ENCODE assay signal across 29 cellular contexts in genomic region chr11:31102875-31103274, GRCh38.
"Had no signal": no experiment of that assay in that cellular context is flagged by ENCODE, and none has a peak within 500 bp of the region (broad histone marks: within the 10 kb centered on the region; RNA-seq: fewer than 3 reads in every experiment).

No MANE protein-coding gene starts in this region.

- H3K27me3 ChIP-seq: esophagus muscularis mucosa, foreskin keratinocyte, gastrocnemius medialis had no signal

- H3K9me3 ChIP-seq: esophagus muscularis mucosa, gastrocnemius medialis, heart left ventricle had no signal

- ATAC-seq: activated CD4-positive, CD25-positive, alpha-beta regulatory T cell treated with anti-CD3 and anti-CD28 coated beads, Interleukin-2, amount 50 U/mL, for 24 hours; activated CD8-positive, alpha-beta T cell treated with anti-CD3 and anti-CD28 coated beads for 36 hours; activated T-cell treated with anti-CD3 and anti-CD28 coated beads, Interleukin-2, amount 50 U/mL, for 4 hours; activated T-helper 17 cell treated with anti-CD3 and anti-CD28 coated beads, Interleukin-2, amount 50 U/mL, for 72 hours; effector memory CD8-positive, alpha-beta T cell; foreskin keratinocyte; gastrocnemius medialis; heart left ventricle; T-helper 17 cell had no signal

- H3K4me3 ChIP-seq: esophagus muscularis mucosa, gastrocnemius medialis, heart left ventricle had no signal

- H3K4me1 ChIP-seq: esophagus muscularis mucosa, foreskin keratinocyte, gastrocnemius medialis, heart left ventricle had no signal

- H3K36me3 ChIP-seq: esophagus muscularis mucosa, gastrocnemius medialis, heart left ventricle, WERI-Rb-1 had no signal

- H3K27ac ChIP-seq: esophagus muscularis mucosa, foreskin keratinocyte, gastrocnemius medialis, heart left ventricle, WERI-Rb-1 had no signal

- DNase-seq: activated B cell treated with CpG ODN at 0.5 μM for 24 hours; activated CD4-positive, alpha-beta T cell treated with anti-CD3 and anti-CD28 coated beads for 48 hours; activated CD4-positive, alpha-beta T cell treated with anti-CD3 and anti-CD28 coated beads, Interleukin-2, amount 50 U/mL, for 1 hour; activated CD4-positive, alpha-beta T cell treated with anti-CD3 and anti-CD28 coated beads, Interleukin-2, amount 50 U/mL, for 48 hours; activated CD8-positive, alpha-beta memory T cell treated with anti-CD3 and anti-CD28 coated beads for 24 hours; activated CD8-positive, alpha-beta T cell treated with anti-CD3 and anti-CD28 coated beads for 36 hours; activated effector memory CD4-positive, alpha-beta T cell treated with Interleukin-2 at 50 U/mL for 16 hours; activated gamma-delta T cell treated with Interleukin-2 at 50 U/mL for 16 hours; activated naive CD4-positive, alpha-beta T cell treated with anti-CD3 and anti-CD28 coated beads, Interleukin-2, amount 50 U/mL, for 16 hours; activated naive CD4-positive, alpha-beta T cell treated with Interleukin-2 at 50 U/mL for 16 hours; activated T-cell treated with anti-CD3 and anti-CD28 coated beads, Interleukin-2, amount 50 U/mL, for 4 hours; amniotic stem cell; anterior cingulate cortex; caudate nucleus; cortex of kidney; dermis blood vessel endothelial cell; effector CD4-positive, alpha-beta T cell; effector memory CD8-positive, alpha-beta T cell; erythroblast; foreskin keratinocyte; gastrocnemius medialis; glutamatergic neuron; heart left ventricle; T-helper 17 cell; T1000; WERI-Rb-1 had no signal
